In genomic region chr12:89064151-89064550, GRCh38 we compare ENCODE assay signal across 27 cellular contexts.
DNase-seq lines count a peak whose midpoint lies in the region; ATAC-seq and TF ChIP-seq lines count a peak whose summit lies in the region.
"Had no signal": no experiment of that assay in that cellular context is flagged by ENCODE, and none has a peak within 500 bp of the region (broad histone marks: within the 10 kb centered on the region; RNA-seq: fewer than 3 reads in every experiment).

No MANE protein-coding gene starts in this region.

- no peak overlapping the region for H4K8ac ChIP-seq in mesendoderm (ENCODE audit: low read depth, low read length)

- H3K56ac ChIP-seq in mesendoderm (ENCODE audit: low read length), result no peak overlapping the region

- H3K4me3 ChIP-seq in PC-3 (ENCODE audit: low read length), result no peak overlapping the region
- no peak overlapping the region for H3K4me3 ChIP-seq in epithelial cell of esophagus (ENCODE audit: low read length)
- H3K4me3 ChIP-seq in mesendoderm (ENCODE audit: low read length), result no peak overlapping the region
- no peak overlapping the region for H3K4me3 ChIP-seq in CD8-positive, alpha-beta T cell (ENCODE audit: low read depth, low read length)
- no peak overlapping the region for H3K4me3 ChIP-seq in thyroid gland (replicated peaks in 1 of 3)
- H3K4me3 ChIP-seq: BLaER1, K562, SK-N-MC had no signal

- H3K36me3 ChIP-seq in PC-3 (ENCODE audit: low read depth, low read length) (no peaks in the 10 kb centered on the region), mesendoderm (ENCODE audit: control insufficient read depth, insufficient read depth, low read length) (no peaks in the 10 kb centered on the region), thyroid gland (no peaks in the 10 kb centered on the region)
- H3K36me3 ChIP-seq in CD8-positive, alpha-beta T cell (ENCODE audit: insufficient read depth, low read length), result no peaks in the 10 kb centered on the region
- H3K36me3 ChIP-seq: BLaER1 had no signal

- WGBS in mesendoderm (ENCODE audit: extremely low coverage, insufficient coverage, low lambda C conversion rate), result no CpG with 5 or more reads among the region's 6 CpGs
- 75 to 83% methylated on average over 6 of the region's 6 CpGs for WGBS in thyroid gland, 2 donors

- no peaks in the 10 kb centered on the region for H4K20me1 ChIP-seq in PC-3 (ENCODE audit: low read length)
- H4K20me1 ChIP-seq: BLaER1 had no signal

- CTCF ChIA-PET in PC-3 (lab: Charles Lee), result interaction anchor here (0.6 kb wide), 1 partner anchor 161 kb away, joined by 3 read pairs; no protein-coding TSS in a partner anchor
- CTCF ChIA-PET in CD8-positive, alpha-beta T cell (lab: Charles Lee), result interaction anchor here (0.6 to 1.3 kb wide), 4 partner anchors 46 to 408 kb away, joined by 3 to 4 read pairs (median 3); no protein-coding TSS in a partner anchor

- H3K79me1 ChIP-seq in mesendoderm (ENCODE audit: low read length), result no peaks in the 10 kb centered on the region

- no peak overlapping the region for H2BK5ac ChIP-seq in mesendoderm (ENCODE audit: low read length)

- H3K4me1 Mint-ChIP-seq in CD8-positive, alpha-beta T cell (ENCODE audit: low read depth), result no peaks in the 10 kb centered on the region

- no peaks in the 10 kb centered on the region for H3K79me2 ChIP-seq in PC-3 (ENCODE audit: low read length)
- no peaks in the 10 kb centered on the region for H3K79me2 ChIP-seq in mesendoderm (ENCODE audit: control insufficient read depth, insufficient read depth, low read length)

- no peak overlapping the region for H4K5ac ChIP-seq in mesendoderm (ENCODE audit: low read length)

- H3F3A ChIP-seq in PC-3 (ENCODE audit: low read length, unreplicated experiment), result peaks cover 17% of the 10 kb centered on the region

- H3K9me3 ChIP-seq in PC-3 (ENCODE audit: low read length) (no peaks in the 10 kb centered on the region), thyroid gland (no peaks in the 10 kb centered on the region)
- H3K9me3 ChIP-seq in CD8-positive, alpha-beta T cell (ENCODE audit: low read length), result no peaks in the 10 kb centered on the region
- H3K9me3 ChIP-seq: BLaER1 had no signal

- H2AFZ ChIP-seq in PC-3 (ENCODE audit: low read length), result no peak overlapping the region

- no peak for TF ChIP-seq POLR2A in thyroid gland (IDR thresholded peaks at IDR 0.05)

- no peaks in the 10 kb centered on the region for H3K9me3 Mint-ChIP-seq in CD8-positive, alpha-beta T cell
- H3K9me3 Mint-ChIP-seq: CD4-positive, alpha-beta T cell had no signal

- peak; percentile 19 for DNase-seq in DMS53 (lab: John Stamatoyannopoulos, UW)
- DNase-seq in DMS53 treated with DMSO at 0.1 percent for 48 hours (lab: John Stamatoyannopoulos, UW; ENCODE audit: unreplicated experiment), result no peak
- DNase-seq in PC-3, result peak; percentile 7
- peak; percentile 73 for DNase-seq in epithelial cell of esophagus (ENCODE audit: low read depth)
- no peak for DNase-seq in mesendoderm
- DNase-seq in stimulated activated naive CD8-positive, alpha-beta T cell treated with anti-CD3 and anti-CD28 coated beads, Interleukin-15, Interleukin-2, amounts not matched to agents 100 U/mL and 50 U/mL, for 24 hours, result no peak
- no peak for DNase-seq in CD8-positive, alpha-beta T cell
- DNase-seq in thyroid gland, result no peak
- DNase-seq: CD4-positive, alpha-beta T cell; DMS153; GDM1; MM.1S; NCI-H1048; NCI-H1417 treated with DMSO at 0.1 percent for 48 hours; NCI-H187; NCI-H446 treated with DMSO at 0.1 percent for 48 hours; NCI-H774; OCI-M1; RPMI8226; SHP77 treated with DMSO at 0.1 percent for 48 hours; SW 1271 had no signal

- H3K4ac ChIP-seq in mesendoderm (ENCODE audit: low read depth, low read length), result no peak overlapping the region

- H3K27me3 Mint-ChIP-seq in CD8-positive, alpha-beta T cell (ENCODE audit: low read depth), result peaks cover 3% of the 10 kb centered on the region
- H3K27me3 Mint-ChIP-seq: CD4-positive, alpha-beta T cell had no signal

- H3K27ac Mint-ChIP-seq in CD8-positive, alpha-beta T cell, result no peak overlapping the region
- H3K27ac Mint-ChIP-seq: CD4-positive, alpha-beta T cell had no signal

- no peak overlapping the region for H2BK120ac ChIP-seq in mesendoderm (ENCODE audit: low read depth, low read length)

- H3K27me3 ChIP-seq in PC-3 (ENCODE audit: low read length), result no peaks in the 10 kb centered on the region
- no peaks in the 10 kb centered on the region for H3K27me3 ChIP-seq in mesendoderm (ENCODE audit: insufficient read depth, low read length, poor library complexity)
- no peaks in the 10 kb centered on the region for H3K27me3 ChIP-seq in CD8-positive, alpha-beta T cell (ENCODE audit: insufficient read depth, low read length)
- no peaks in the 10 kb centered on the region for H3K27me3 ChIP-seq in thyroid gland
- H3K27me3 ChIP-seq: BLaER1 had no signal

- H3K4me2 ChIP-seq in PC-3 (ENCODE audit: low read length) (peak overlapping the region; percentile 34), mesendoderm (ENCODE audit: low read length) (no peak overlapping the region)
- H3K4me2 ChIP-seq: BLaER1 had no signal

- H3K27ac ChIP-seq in PC-3 (ENCODE audit: low read length) (peak overlapping the region; percentile 69), mesendoderm (ENCODE audit: low read depth, low read length) (no peak overlapping the region), thyroid gland (no peak overlapping the region)
- H3K27ac ChIP-seq in CD8-positive, alpha-beta T cell (ENCODE audit: low read depth, low read length), result no peak overlapping the region
- H3K27ac ChIP-seq: 22Rv1, BLaER1, HL-60, SK-N-MC had no signal

- no TSS peak for BruUV-seq in PC-3 (replicated peaks; lab: Mats Ljungman, UMichigan)

- H2AK5ac ChIP-seq in mesendoderm (ENCODE audit: low read length), result no peak overlapping the region

- ATAC-seq in PC-3, result no peak
- ATAC-seq in stimulated activated naive CD8-positive, alpha-beta T cell treated with anti-CD3 and anti-CD28 coated beads, Interleukin-15, Interleukin-2, amounts not matched to agents 100 U/mL and 50 U/mL, for 24 hours, result no peak
- ATAC-seq in CD8-positive, alpha-beta T cell, result no peak
- ATAC-seq: HepG2, K562 had no signal

- H3K36me3 Mint-ChIP-seq in CD8-positive, alpha-beta T cell, result no peaks in the 10 kb centered on the region

- POLR2A ChIA-PET in PC-3 (lab: Charles Lee; ENCODE audit: unreplicated experiment), result no interaction called here
- POLR2A ChIA-PET in CD8-positive, alpha-beta T cell (lab: Charles Lee), result no interaction called here

- no peak overlapping the region for H3K23ac ChIP-seq in mesendoderm (ENCODE audit: low read length)

- H3K9ac ChIP-seq in PC-3 (ENCODE audit: low read length) (peak overlapping the region; percentile 11; the same call in 1 of the 2 replicates), mesendoderm (ENCODE audit: low read length) (no peak overlapping the region)
- H3K9ac ChIP-seq: BLaER1 had no signal

- H3K4me1 ChIP-seq in PC-3 (ENCODE audit: insufficient read depth, low read length), result peaks cover 42% of the 10 kb centered on the region
- H3K4me1 ChIP-seq in mesendoderm (ENCODE audit: control insufficient read depth, low read depth, low read length), result peaks cover 4% of the 10 kb centered on the region
- H3K4me1 ChIP-seq in CD8-positive, alpha-beta T cell (ENCODE audit: insufficient read depth, low read length), result no peaks in the 10 kb centered on the region
- H3K4me1 ChIP-seq in thyroid gland, result no peaks in the 10 kb centered on the region

- H3K9me2 ChIP-seq in PC-3 (replicated peaks; ENCODE audit: low read length), result no peaks in the 10 kb centered on the region

- H3K4me3 Mint-ChIP-seq in CD8-positive, alpha-beta T cell, result no peak overlapping the region
- H3K4me3 Mint-ChIP-seq: CD4-positive, alpha-beta T cell had no signal

- peak overlapping the region; percentile 18 for H3K18ac ChIP-seq in mesendoderm (ENCODE audit: low read length)

- H2BK15ac ChIP-seq in mesendoderm (replicated peaks; ENCODE audit: low read depth), result peak overlapping the region; percentile 38

- intact Hi-C loops in PC-3 (cut with micrococcal nuclease), result no loop called here
- intact Hi-C loops in CD8-positive, alpha-beta T cell (cut with DNase I, micrococcal nuclease), result no loop called here
- intact Hi-C loops in thyroid gland (cut with DNase I), result no loop called here

- TF ChIP-seq CTCF in PC-3 (conservative IDR thresholded peaks at IDR 0.05; ENCODE audit: low read depth, low read length), result no peak
- TF ChIP-seq CTCF in epithelial cell of esophagus (IDR thresholded peaks at IDR 0.05; ENCODE audit: insufficient read depth, low read depth, low read length, missing control alignments), result no peak
- no peak for TF ChIP-seq CTCF in CD8-positive, alpha-beta T cell (IDR thresholded peaks at IDR 0.05)
- TF ChIP-seq CTCF in thyroid gland (IDR thresholded peaks at IDR 0.05), result no peak

Comparison
In these comparisons a context has a peak if more than half of its experiments do, and no peak if none do; other contexts are left out.
1. DNase-seq: peak in DMS53 (single experiment), PC-3 (single experiment) and epithelial cell of esophagus (single experiment); none in DMS53 treated with DMSO at 0.1 percent for 48 hours (single experiment), mesendoderm (single experiment), stimulated activated naive CD8-positive, alpha-beta T cell treated with anti-CD3 and anti-CD28 coated beads, Interleukin-15, Interleukin-2, amounts not matched to agents 100 U/mL and 50 U/mL, for 24 hours (single experiment), CD8-positive, alpha-beta T cell (0 of 7) and thyroid gland (0 of 2).